1 cellular context compared by ENCODE assay signal in genomic region chr10:125399289-125399688, GRCh38.
TF ChIP-seq lines count a peak whose summit lies in the region.

No MANE protein-coding gene starts in this region.

TF ChIP-seq in H1, 55 proteins besides CTCF, POLR2A, EP300 and RAD21 (continued from another document):
- no peak for TF ChIP-seq KDM1A (IDR thresholded peaks at IDR 0.05; ENCODE audit: borderline replicate concordance, low read length)
